In the genomic region with DNA sequence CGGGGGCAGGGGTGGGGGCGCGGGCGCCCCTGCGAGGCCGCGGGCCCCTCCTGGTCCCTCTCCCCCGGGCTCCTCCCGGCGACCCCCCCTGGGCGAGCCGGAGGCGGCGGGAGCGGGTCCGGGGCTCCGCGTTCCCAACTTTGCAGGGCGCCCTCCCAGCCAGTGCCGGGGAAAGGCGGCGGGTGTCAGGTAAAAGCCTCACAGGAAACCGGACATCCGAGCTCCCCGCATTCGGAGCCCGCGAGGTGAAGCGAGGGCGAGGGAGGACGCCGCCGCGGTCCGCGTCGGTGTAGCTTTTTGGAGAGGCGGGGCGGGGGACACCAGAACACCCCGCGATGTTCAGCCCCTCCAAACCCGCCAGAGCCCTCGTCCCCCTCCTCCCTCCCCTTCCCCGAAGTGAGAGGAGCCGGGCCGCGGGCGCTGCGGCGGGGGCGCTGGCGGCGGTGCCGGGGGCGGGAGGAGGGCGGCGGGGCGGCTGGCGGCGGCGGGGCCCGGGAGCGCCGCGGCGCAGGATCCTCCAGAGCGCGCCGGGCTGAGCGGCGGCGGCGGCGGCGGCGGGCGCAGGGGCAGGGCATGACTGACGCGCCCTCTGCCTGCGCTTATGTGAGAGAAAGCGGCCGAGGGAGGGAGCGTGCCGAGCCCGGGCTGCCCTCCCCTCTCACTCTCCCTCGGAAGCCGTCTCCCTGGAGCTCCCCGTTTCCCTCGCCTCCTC, we compare ENCODE assay signal across 8 cellular contexts. TPM values are rescaled to one million over a fixed set of nuclear protein-coding genes. Genes with fewer than 3 reads are reported as not detected.
A peak's percentile ranks its signal among the peaks of the same experiment; 100 is the strongest.
DNase-seq lines count a peak whose midpoint lies in the region; ATAC-seq, FAIRE-seq and TF ChIP-seq lines count a peak whose summit lies in the region.

A gene with protein sequence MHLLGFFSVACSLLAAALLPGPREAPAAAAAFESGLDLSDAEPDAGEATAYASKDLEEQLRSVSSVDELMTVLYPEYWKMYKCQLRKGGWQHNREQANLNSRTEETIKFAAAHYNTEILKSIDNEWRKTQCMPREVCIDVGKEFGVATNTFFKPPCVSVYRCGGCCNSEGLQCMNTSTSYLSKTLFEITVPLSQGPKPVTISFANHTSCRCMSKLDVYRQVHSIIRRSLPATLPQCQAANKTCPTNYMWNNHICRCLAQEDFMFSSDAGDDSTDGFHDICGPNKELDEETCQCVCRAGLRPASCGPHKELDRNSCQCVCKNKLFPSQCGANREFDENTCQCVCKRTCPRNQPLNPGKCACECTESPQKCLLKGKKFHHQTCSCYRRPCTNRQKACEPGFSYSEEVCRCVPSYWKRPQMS (minus strand): TSS at position 575 of the 712 bp plus-strand sequence. CDS start 611 bp downstream, outside the sequence.

- no peak for FAIRE-seq in pancreas (lab: Jason Lieb, UNC)

- H3K4me1 ChIP-seq in pancreas: no peaks in the 10 kb centered on the region

- WGBS in pancreas, 2 donors: 0 to 1% methylated on average over 23 to 89 of the region's 89 CpGs

- peak; percentile 72 for DNase-seq in activated CD4-positive, alpha-beta T cell treated with anti-CD3 and anti-CD28 coated beads, Interleukin-2, amount 10 ng/mL, durations not matched to agents 24 days and 14 days
- DNase-seq in activated CD4-positive, alpha-beta T cell treated with anti-CD3 and anti-CD28 coated beads for 4 hours: no peak
- peak; percentile 84 for DNase-seq in HFFc6
- DNase-seq in NCI-H1105 treated with DMSO at 0.1 percent for 48 hours (lab: John Stamatoyannopoulos, UW): peak; percentile 10
- peak; percentile 22 for DNase-seq in activated naive CD8-positive, alpha-beta T cell treated with anti-CD3 and anti-CD28 coated beads, Interleukin-2, amount 50 U/mL, for 24 hours
- peak; percentile 75 for DNase-seq in cardiac septum (ENCODE audit: low spot score)
- DNase-seq in pancreas: peak; percentile 13 to 75 (median 33)
- no peak for DNase-seq in T-helper 9 cell

- peaks cover 0 to 12% (median 3%) of the 10 kb centered on the region in 4 donors for H3K27me3 ChIP-seq in pancreas

- H3K4me1 Mint-ChIP-seq in activated CD4-positive, alpha-beta T cell treated with anti-CD3 and anti-CD28 coated beads, Interleukin-2, amount 10 ng/mL, durations not matched to agents 24 days and 14 days: peaks cover 3% of the 10 kb centered on the region
- peaks cover 65% of the 10 kb centered on the region for H3K4me1 Mint-ChIP-seq in HFFc6 (ENCODE audit: low read depth)
- H3K4me1 Mint-ChIP-seq in activated naive CD8-positive, alpha-beta T cell treated with anti-CD3 and anti-CD28 coated beads, Interleukin-2, amount 50 U/mL, for 24 hours: peaks cover 10% of the 10 kb centered on the region

- peak; percentile 82 for ATAC-seq in activated naive CD8-positive, alpha-beta T cell treated with anti-CD3 and anti-CD28 coated beads, Interleukin-2, amount 50 U/mL, for 24 hours
- peak; percentile 71 to 90 (median 86) for ATAC-seq in pancreas

- no peaks in the 10 kb centered on the region for H3K9me3 Mint-ChIP-seq in activated CD4-positive, alpha-beta T cell treated with anti-CD3 and anti-CD28 coated beads, Interleukin-2, amount 10 ng/mL, durations not matched to agents 24 days and 14 days
- H3K9me3 Mint-ChIP-seq in HFFc6: peaks cover 20% of the 10 kb centered on the region
- H3K9me3 Mint-ChIP-seq in activated naive CD8-positive, alpha-beta T cell treated with anti-CD3 and anti-CD28 coated beads, Interleukin-2, amount 50 U/mL, for 24 hours: peaks cover under 1% of the 10 kb centered on the region

- intact Hi-C loops in activated CD4-positive, alpha-beta T cell treated with anti-CD3 and anti-CD28 coated beads, Interleukin-2, amount 10 ng/mL, durations not matched to agents 24 days and 14 days (cut with micrococcal nuclease): loop anchor here (5.0 kb wide), 1 partner anchor 110 kb away; no protein-coding TSS in a partner anchor
- intact Hi-C loops in cardiac septum (cut with DNase I): loop anchor here (5.0 kb wide), 2 partner anchors 225 to 410 kb away; no protein-coding TSS in a partner anchor
- intact Hi-C loops in pancreas (cut with DNase I): no loop called here

- peaks cover 50% of the 10 kb centered on the region for H3K27me3 Mint-ChIP-seq in activated CD4-positive, alpha-beta T cell treated with anti-CD3 and anti-CD28 coated beads, Interleukin-2, amount 10 ng/mL, durations not matched to agents 24 days and 14 days
- peaks cover 19% of the 10 kb centered on the region for H3K27me3 Mint-ChIP-seq in HFFc6 (ENCODE audit: insufficient read depth)
- H3K27me3 Mint-ChIP-seq in activated naive CD8-positive, alpha-beta T cell treated with anti-CD3 and anti-CD28 coated beads, Interleukin-2, amount 50 U/mL, for 24 hours: peaks cover 49% of the 10 kb centered on the region

- no peaks in the 10 kb centered on the region for H3K36me3 Mint-ChIP-seq in activated CD4-positive, alpha-beta T cell treated with anti-CD3 and anti-CD28 coated beads, Interleukin-2, amount 10 ng/mL, durations not matched to agents 24 days and 14 days (ENCODE audit: low read depth)
- H3K36me3 Mint-ChIP-seq in HFFc6 (ENCODE audit: low read depth): peaks cover 52% of the 10 kb centered on the region
- no peaks in the 10 kb centered on the region for H3K36me3 Mint-ChIP-seq in activated naive CD8-positive, alpha-beta T cell treated with anti-CD3 and anti-CD28 coated beads, Interleukin-2, amount 50 U/mL, for 24 hours (ENCODE audit: low read depth)

- H3K27ac Mint-ChIP-seq in activated CD4-positive, alpha-beta T cell treated with anti-CD3 and anti-CD28 coated beads, Interleukin-2, amount 10 ng/mL, durations not matched to agents 24 days and 14 days: no peak within 1 kb of the TSS
- H3K27ac Mint-ChIP-seq in HFFc6: peak within 1 kb of the TSS; percentile 98
- no peak within 1 kb of the TSS for H3K27ac Mint-ChIP-seq in activated naive CD8-positive, alpha-beta T cell treated with anti-CD3 and anti-CD28 coated beads, Interleukin-2, amount 50 U/mL, for 24 hours

- TF ChIP-seq CTCF in HFFc6 (IDR thresholded peaks at IDR 0.05): no peak; the same call in 1 of the 2 replicates
- TF ChIP-seq CTCF in pancreas (IDR thresholded peaks at IDR 0.05): no peak

- peak within 1 kb of the TSS; percentile 65 for H3K4me3 Mint-ChIP-seq in activated CD4-positive, alpha-beta T cell treated with anti-CD3 and anti-CD28 coated beads, Interleukin-2, amount 10 ng/mL, durations not matched to agents 24 days and 14 days
- peak within 1 kb of the TSS; percentile 95 for H3K4me3 Mint-ChIP-seq in HFFc6
- peak within 1 kb of the TSS; percentile 27 for H3K4me3 Mint-ChIP-seq in activated naive CD8-positive, alpha-beta T cell treated with anti-CD3 and anti-CD28 coated beads, Interleukin-2, amount 50 U/mL, for 24 hours

- H3K36me3 ChIP-seq in pancreas: no peaks in the 10 kb centered on the region

- peak within 1 kb of the TSS; percentile 38 to 69 (median 42) for H3K4me3 ChIP-seq in pancreas

- H3K9me3 ChIP-seq in pancreas: no peaks in the 10 kb centered on the region

- H3K27ac ChIP-seq in pancreas: peak within 1 kb of the TSS in 1 of 4 donors; percentile 9

RNA-seq across cellular contexts. Expression of the gene that starts here (rescaled TPM):
- not detected in 2 replicates for total RNA-seq in activated CD4-positive, alpha-beta T cell treated with anti-CD3 and anti-CD28 coated beads, Interleukin-2, amount 10 ng/mL, durations not matched to agents 24 days and 14 days
- total RNA-seq in HFFc6 (2021; fragmentation: NEBNext Ultra II Directional; extraction: Animal tissue kit (Norgen Biotek cat#: 25700)): 100 to 1,000 TPM; 323 to 374 (median 351) TPM
- total RNA-seq in cardiac septum (15.0 TPM), pancreas (1 to 10 TPM in 2 of 6 donors, under 1 TPM in 4; 0.67 to 2.1 (median 0.98) TPM)
- polyA plus RNA-seq in pancreas: 1 to 10 TPM; 1.2 to 3.3 TPM

Comparison
In these comparisons a context has a peak if more than half of its experiments do, and no peak if none do; other contexts are left out.
1. RNA of the gene that starts here (total RNA-seq): 323 to 374 TPM in HFFc6; 15.0 TPM in cardiac septum (single experiment), 0.67 to 2.1 TPM in pancreas and not detected in activated CD4-positive, alpha-beta T cell treated with anti-CD3 and anti-CD28 coated beads, Interleukin-2, amount 10 ng/mL, durations not matched to agents 24 days and 14 days; every median in the first group is over 10 times any median in the second.
2. Peak in DNase-seq in activated CD4-positive, alpha-beta T cell treated with anti-CD3 and anti-CD28 coated beads, Interleukin-2, amount 10 ng/mL, durations not matched to agents 24 days and 14 days; RNA of the gene not detected or under 1 TPM.
3. DNase-seq: peak in HFFc6 (single experiment), NCI-H1105 treated with DMSO at 0.1 percent for 48 hours (single experiment), activated naive CD8-positive, alpha-beta T cell treated with anti-CD3 and anti-CD28 coated beads, Interleukin-2, amount 50 U/mL, for 24 hours (single experiment), cardiac septum (single experiment) and pancreas (6 of 6); none in activated CD4-positive, alpha-beta T cell treated with anti-CD3 and anti-CD28 coated beads for 4 hours (0 of 2) and T-helper 9 cell (single experiment).
4. H3K4me3 Mint-ChIP-seq: peak in every context shown above with its lines; median percentile 95 in HFFc6; 65 in activated CD4-positive, alpha-beta T cell treated with anti-CD3 and anti-CD28 coated beads, Interleukin-2, amount 10 ng/mL, durations not matched to agents 24 days and 14 days; 27 in activated naive CD8-positive, alpha-beta T cell treated with anti-CD3 and anti-CD28 coated beads, Interleukin-2, amount 50 U/mL, for 24 hours.
5. intact Hi-C loops: an anchor here in activated CD4-positive, alpha-beta T cell treated with anti-CD3 and anti-CD28 coated beads, Interleukin-2, amount 10 ng/mL, durations not matched to agents 24 days and 14 days (5.0 kb wide) and cardiac septum (5.0 kb wide); none called in pancreas.